In genomic region chr16:53756329-53756996, GRCh38 we compare ENCODE assay signal across 1 cellular context.
A peak's percentile ranks its signal among the peaks of the same experiment; 100 is the strongest.
TF ChIP-seq lines count a peak whose summit lies in the region.

No MANE protein-coding gene starts in this region.

TF ChIP-seq in HepG2, 621 proteins besides CTCF, POLR2A, EP300 and RAD21 (continued from another document):
- TF ChIP-seq ZFP1 (CRISPR knock-in tag; IDR thresholded peaks at IDR 0.05) (no peak), HNF4A (CRISPR knock-in tag; IDR thresholded peaks at IDR 0.05) (0 out of 2 replicates have a peak, but pooled peaks have one; percentile 13), ZNF549 (CRISPR knock-in tag; IDR thresholded peaks at IDR 0.05) (no peak), NR2F6 (IDR thresholded peaks at IDR 0.05) (no peak), NR2F6 (CRISPR knock-in tag; IDR thresholded peaks at IDR 0.05) (peak; percentile 7; the same call in 1 of the 2 replicates), JARID2 (CRISPR knock-in tag; IDR thresholded peaks at IDR 0.05; ENCODE audit: insufficient replicate concordance) (no peak), ATRX (CRISPR knock-in tag; IDR thresholded peaks at IDR 0.05; ENCODE audit: borderline replicate concordance) (no peak), MED1 (CRISPR knock-in tag; IDR thresholded peaks at IDR 0.05) (peak; percentile 45; the same call in 1 of the 2 replicates), ZNF710 (CRISPR knock-in tag; IDR thresholded peaks at IDR 0.05; ENCODE audit: borderline replicate concordance) (0 out of 2 replicates have a peak, but pooled peaks have one; percentile 43), MYPOP (CRISPR knock-in tag; IDR thresholded peaks at IDR 0.05) (peak; percentile 35; the same call in 1 of the 2 replicates), SNAPC5 (CRISPR knock-in tag; IDR thresholded peaks at IDR 0.05; ENCODE audit: borderline replicate concordance) (0 out of 2 replicates have a peak, but pooled peaks have one; percentile 5), SAP130 (CRISPR knock-in tag; IDR thresholded peaks at IDR 0.05; ENCODE audit: low read depth) (peak; percentile 25; the same call in 1 of the 2 replicates), ZNF792 (CRISPR knock-in tag; IDR thresholded peaks at IDR 0.05) (0 out of 2 replicates have a peak, but pooled peaks have one; percentile 14)
- TF ChIP-seq, protein P1, sequence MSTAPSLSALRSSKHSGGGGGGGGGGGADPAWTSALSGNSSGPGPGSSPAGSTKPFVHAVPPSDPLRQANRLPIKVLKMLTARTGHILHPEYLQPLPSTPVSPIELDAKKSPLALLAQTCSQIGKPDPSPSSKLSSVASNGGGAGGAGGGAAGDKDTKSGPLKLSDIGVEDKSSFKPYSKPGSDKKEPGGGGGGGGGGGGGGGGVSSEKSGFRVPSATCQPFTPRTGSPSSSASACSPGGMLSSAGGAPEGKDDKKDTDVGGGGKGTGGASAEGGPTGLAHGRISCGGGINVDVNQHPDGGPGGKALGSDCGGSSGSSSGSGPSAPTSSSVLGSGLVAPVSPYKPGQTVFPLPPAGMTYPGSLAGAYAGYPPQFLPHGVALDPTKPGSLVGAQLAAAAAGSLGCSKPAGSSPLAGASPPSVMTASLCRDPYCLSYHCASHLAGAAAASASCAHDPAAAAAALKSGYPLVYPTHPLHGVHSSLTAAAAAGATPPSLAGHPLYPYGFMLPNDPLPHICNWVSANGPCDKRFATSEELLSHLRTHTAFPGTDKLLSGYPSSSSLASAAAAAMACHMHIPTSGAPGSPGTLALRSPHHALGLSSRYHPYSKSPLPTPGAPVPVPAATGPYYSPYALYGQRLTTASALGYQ (CRISPR knock-in tag; IDR thresholded peaks at IDR 0.05), result peak; percentile 52; the same call in 1 of the 2 replicates
